12 cellular contexts compared by ENCODE assay signal in genomic region chr12:12734561-12735071, GRCh38. TPM values are rescaled to one million over a fixed set of nuclear protein-coding genes. Genes with fewer than 3 reads are reported as not detected.
DNase-seq lines count a peak whose midpoint lies in the region; ATAC-seq, FAIRE-seq and TF ChIP-seq lines count a peak whose summit lies in the region.
"Had no signal": no experiment of that assay in that cellular context is flagged by ENCODE, and none has a peak within 500 bp of the region (broad histone marks: within the 10 kb centered on the region; RNA-seq: fewer than 3 reads in every experiment).

No MANE protein-coding gene starts in this region.

- peaks cover 5% of the 10 kb centered on the region for H3K36me3 Mint-ChIP-seq in MCF 10A (ENCODE audit: insufficient read depth, unreplicated experiment)

- H2AFZ ChIP-seq in K562 (ENCODE audit: low read depth, low read length) = peak overlapping the region; percentile 82

- CTCF ChIA-PET in MCF 10A (lab: Yijun Ruan, JAX) (interaction anchor here (0.5 to 3.5 kb wide), 4 partner anchors 19 to 474 kb away, joined by 3 to 20 read pairs (median 4); no protein-coding TSS in a partner anchor), K562 (lab: Yijun Ruan, JAX; ENCODE audit: low intra/inter-chr PET ratio) (no interaction called here)

- TF ChIP-seq RAD21 in K562 (CRISPR knock-in tag; conservative IDR thresholded peaks at IDR 0.05 in 1 of 2, IDR thresholded peaks at IDR 0.05 in 1 of 2) = no peak

- DNase-seq in breast epithelium (ENCODE audit: low spot score in 2 of 2) = no peak
- DNase-seq in MCF 10A (ENCODE audit: unreplicated experiment) = no peak
- DNase-seq in K562 (ENCODE audit: extremely low read depth in 1 of 4, low spot score in 3 of 4) = no peak
- DNase-seq in mucosa of descending colon = no peak
- DNase-seq in transverse colon = no peak
- DNase-seq in stimulated activated CD4-positive, alpha-beta T cell treated with anti-CD3 and anti-CD28 coated beads, Interleukin-1b, Interleukin-23, amount 100 ng/mL, for 48 hours = no peak
- no peak for DNase-seq in NCI-H2171 treated with DMSO at 0.1 percent for 48 hours (lab: John Stamatoyannopoulos, UW)
- DNase-seq in NCI-H2227 treated with DMSO at 0.1 percent for 48 hours (lab: John Stamatoyannopoulos, UW) = no peak
- DNase-seq: activated B cell treated with CpG ODN at 0.5 μM for 24 hours, NCI-H2081 treated with DMSO at 0.1 percent for 48 hours had no signal

- peak; percentile 65 for FAIRE-seq in K562 (lab: Jason Lieb, UNC)
- FAIRE-seq: D721Med had no signal

- H3K27me3 ChIP-seq in breast epithelium = no peaks in the 10 kb centered on the region
- H3K27me3 ChIP-seq in K562 (ENCODE audit: control insufficient read depth in 2 of 2, insufficient read depth in 2 of 2, low read length in 2 of 2) = no peaks in the 10 kb centered on the region
- no peaks in the 10 kb centered on the region for H3K27me3 ChIP-seq in transverse colon

- no peaks in the 10 kb centered on the region for H3K36me3 ChIP-seq in breast epithelium
- no peaks in the 10 kb centered on the region; the same call in 2 of the 3 replicates for H3K36me3 ChIP-seq in K562 (ENCODE audit: control insufficient read depth, insufficient read depth, low read length)
- no peaks in the 10 kb centered on the region for H3K36me3 ChIP-seq in mucosa of descending colon (ENCODE audit: low read depth)
- no peaks in the 10 kb centered on the region for H3K36me3 ChIP-seq in transverse colon

- H3K4me3 Mint-ChIP-seq in MCF 10A (ENCODE audit: unreplicated experiment) = no peak overlapping the region
- H3K4me3 Mint-ChIP-seq: activated B cell treated with CpG ODN at 0.5 μM for 24 hours had no signal

- WGBS in K562 (ENCODE audit: insufficient coverage, low coverage, missing lambda C conversion rate) = 20% methylated on average over 8 of the region's 8 CpGs
- WGBS in transverse colon (ENCODE audit: low coverage in 1 of 2), 2 donors = 28 to 34% methylated on average over 5 to 8 of the region's 8 CpGs

- H3K27me3 Mint-ChIP-seq in MCF 10A (ENCODE audit: insufficient read depth, unreplicated experiment) = no peaks in the 10 kb centered on the region
- H3K27me3 Mint-ChIP-seq: activated B cell treated with CpG ODN at 0.5 μM for 24 hours had no signal

- peak overlapping the region in 1 of 3 donors; percentile 21 for H3K4me3 ChIP-seq in breast epithelium
- H3K4me3 ChIP-seq in K562 = no peak overlapping the region
- no peak overlapping the region for H3K4me3 ChIP-seq in mucosa of descending colon
- H3K4me3 ChIP-seq in transverse colon = peak overlapping the region in 1 of 4 donors; percentile 25
- H3K4me3 ChIP-seq: lung had no signal

- in situ Hi-C loops in K562 (cut with MboI) = no loop called here
- in situ Hi-C loops in transverse colon (cut with MboI; ENCODE audit: low pct_ligation_motif_present in 1 of 4, low pct_unique_long_range_greater_than_20kb in 1 of 4, low sequenced_read_pairs in 3 of 4) = no loop called here

- intact Hi-C loops in breast epithelium (cut with DNase I; ENCODE audit: low total_unique reads) (no loop called here), MCF 10A (cut with micrococcal nuclease) (no loop called here), K562 (cut with micrococcal nuclease) (no loop called here), mucosa of descending colon (cut with DNase I, micrococcal nuclease) (no loop called here), transverse colon (cut with DNase I; ENCODE audit: low total_unique reads) (no loop called here)

- POLR2A ChIA-PET in MCF 10A (lab: Yijun Ruan, JAX) = interaction anchor here (1.1 to 5.8 kb wide), 3 partner anchors 10 to 18 kb away, joined by 3 to 122 read pairs (median 35); partner anchors contain the start of gene CDKN1B
- POLR2A ChIA-PET in K562 (lab: Yijun Ruan, JAX) = interaction anchor here (0.7 to 1.3 kb wide), 4 partner anchors 10 to 51 kb away, joined by 3 to 4 read pairs (median 4); partner anchors contain the start of gene APOLD1

- ATAC-seq in K562 (peak; percentile 52), mucosa of descending colon (peak; percentile 50)

- peak overlapping the region; percentile 8 to 12; a peak in 2 of 4 replicates for H3K9ac ChIP-seq in K562 (ENCODE audit: insufficient read depth in 1 of 2, low read depth in 2 of 2, low read length in 2 of 2)

- no peak for TF ChIP-seq CTCF in breast epithelium (IDR thresholded peaks at IDR 0.05)
- TF ChIP-seq CTCF in MCF 10A (IDR thresholded peaks at IDR 0.05; ENCODE audit: unreplicated experiment) = no peak
- no peak for TF ChIP-seq CTCF in K562 (IDR thresholded peaks at IDR 0.05 in 2 of 3, conservative IDR thresholded peaks at IDR 0.05 in 1 of 3; ENCODE audit: insufficient read depth in 2 of 3, low read depth in 1 of 3, low read length in 3 of 3)
- no peak for TF ChIP-seq CTCF in mucosa of descending colon (IDR thresholded peaks at IDR 0.05)
- TF ChIP-seq CTCF in transverse colon (IDR thresholded peaks at IDR 0.05) = no peak

- peaks cover 24% of the 10 kb centered on the region for H3K4me1 Mint-ChIP-seq in MCF 10A (ENCODE audit: insufficient read depth, unreplicated experiment)

- BruUV-seq in MCF 10A (replicated peaks; lab: Mats Ljungman, UMichigan) = no TSS peak
- no TSS peak for BruUV-seq in K562 (replicated peaks; lab: Mats Ljungman, UMichigan)

- H3K79me2 ChIP-seq in K562 (ENCODE audit: control insufficient read depth, insufficient read depth, low read length) = peaks cover 6% of the 10 kb centered on the region

- H3K4me1 ChIP-seq in breast epithelium = no peaks in the 10 kb centered on the region
- H3K4me1 ChIP-seq in K562 (replicated peaks in 1 of 2; ENCODE audit: control insufficient read depth in 2 of 2, insufficient read depth in 2 of 2, low read length in 2 of 2) = peaks cover 0 to 21% of the 10 kb centered on the region in 2 experiments; a peak in 3 of 5 replicates
- H3K4me1 ChIP-seq in mucosa of descending colon (ENCODE audit: low read depth) = peaks cover 13% of the 10 kb centered on the region
- H3K4me1 ChIP-seq in transverse colon = peaks cover 3 to 39% (median 19%) of the 10 kb centered on the region in 4 donors

- H3K27ac ChIP-seq in breast epithelium = peak overlapping the region; percentile 57 to 61
- H3K27ac ChIP-seq in K562 (ENCODE audit: extremely low read depth, low read depth, low read length) = peak overlapping the region; percentile 48; the same call in 1 of the 3 replicates
- H3K27ac ChIP-seq in transverse colon = peak overlapping the region; percentile 63 to 77 (median 69)

- H3K27ac Mint-ChIP-seq in MCF 10A (ENCODE audit: low read depth, unreplicated experiment) = no peak overlapping the region

- TF ChIP-seq EP300 in K562 (IDR thresholded peaks at IDR 0.05; ENCODE audit: low read length) = no peak
- TF ChIP-seq EP300 in transverse colon (IDR thresholded peaks at IDR 0.05; ENCODE audit: low read depth) = no peak

- H3K9me3 ChIP-seq in breast epithelium (no peaks in the 10 kb centered on the region), K562 (replicated peaks; ENCODE audit: control insufficient read depth, insufficient read depth, low read depth, low read length) (no peaks in the 10 kb centered on the region), mucosa of descending colon (no peaks in the 10 kb centered on the region), transverse colon (no peaks in the 10 kb centered on the region)

- TF ChIP-seq POLR2A in breast epithelium (IDR thresholded peaks at IDR 0.05) = no peak
- no peak for TF ChIP-seq POLR2A in K562 (conservative IDR thresholded peaks at IDR 0.05)
- TF ChIP-seq POLR2A in transverse colon (IDR thresholded peaks at IDR 0.05) = no peak

- peak overlapping the region; percentile 21; the same call in 1 of the 2 replicates for H3K4me2 ChIP-seq in K562 (ENCODE audit: insufficient read depth, low read length)

- H3K9me3 Mint-ChIP-seq in MCF 10A (ENCODE audit: unreplicated experiment) = no peaks in the 10 kb centered on the region
- H3K9me3 Mint-ChIP-seq: activated B cell treated with CpG ODN at 0.5 μM for 24 hours had no signal

- no peaks in the 10 kb centered on the region for H3K9me1 ChIP-seq in K562 (ENCODE audit: control insufficient read depth, insufficient read depth, low read length)

- no peaks in the 10 kb centered on the region for H4K20me1 ChIP-seq in K562 (replicated peaks; ENCODE audit: control insufficient read depth, insufficient read depth, low read length)

RNA-seq across cellular contexts. Expression of gene CDKN1B, which starts 17.4 kb away (rescaled TPM):
- 100 to 1,000 TPM in 1 of 3 donors, 10 to 100 TPM in 2; 45.0 to 113 (median 100.0) TPM for total RNA-seq in breast epithelium
- 33.9 and 41.6 TPM in 2 replicates for total RNA-seq in MCF 10A (2022)
- 6.1 and 9.5 TPM in 2 replicates for total RNA-seq in K562 (2011; cell fraction: chromatin; rRNA removed; ENCODE audit: low replicate concordance)
- total RNA-seq in K562 (2011; cell fraction: nucleolus; rRNA removed) = 15.8 and 17.9 TPM in 2 replicates
- total RNA-seq in K562 (2011; cell fraction: nucleoplasm; rRNA removed) = 8.5 and 10.2 TPM in 2 replicates
- 32.0 and 35.2 TPM in 2 replicates for total RNA-seq in K562 (2014; rRNA removed)
- 13.5 and 16.0 TPM in 2 replicates for total RNA-seq in K562 (2014; rRNA removed; fragmentation: Illumina TruSeq; extraction: Trizol)
- 16.8 and 18.6 TPM in 2 replicates for total RNA-seq in K562 (2015; rRNA removed; fragmentation: Illumina TruSeq; extraction: Trizol)
- total RNA-seq in K562 (2021) = 23.9 and 27.3 TPM in 2 replicates
- 12.9 and 13.7 TPM in 2 replicates for polyA plus RNA-seq in K562 (2011; rRNA removed)
- 5.9 and 6.8 TPM in 2 replicates for polyA plus RNA-seq in K562 (2011; cell fraction: cytosol; rRNA removed)
- polyA plus RNA-seq in K562 (2011; cell fraction: nucleus; rRNA removed) = 10.1 and 11.6 TPM in 2 replicates
- 22.9 and 24.9 TPM in 2 replicates for polyA plus RNA-seq in K562 (2012)
- polyA plus RNA-seq in K562 (2014; fragmentation: Illumina TruSeq; extraction: Trizol) = 15.5 and 17.5 TPM in 2 replicates
- polyA plus RNA-seq in K562 (2014; fragmentation: Nextera tagmentation; extraction: Ambion mirVana) = 1 to 10 TPM; 2.6 to 3.0 TPM
- polyA plus RNA-seq in K562 (2014; rRNA removed) = 21.0 and 21.9 TPM in 2 replicates
- 8.8 and 9.9 TPM in 2 replicates for polyA minus RNA-seq in K562 (2011; rRNA and poly(A)+ RNA removed)
- polyA minus RNA-seq in K562 (2011; cell fraction: cytosol; rRNA and poly(A)+ RNA removed) = 5.1 and 8.9 TPM in 2 replicates
- polyA minus RNA-seq in K562 (2011; cell fraction: nucleus; rRNA and poly(A)+ RNA removed) = 13.9 and 27.3 TPM in 2 replicates
- total RNA-seq in mucosa of descending colon = 10 to 100 TPM; 46.7 to 71.1 (median 53.0) TPM
- total RNA-seq in transverse colon = 10 to 100 TPM; 14.1 to 58.3 (median 54.1) TPM

RNA-seq across cellular contexts. Expression of gene GPR19, which starts 38.6 kb away (rescaled TPM):
- under 1 TPM in 2 of 3 donors, not detected in 1; 0.33 to 0.59 TPM for total RNA-seq in breast epithelium
- 0.93 TPM in 1 of 2 replicates, not detected in the other for total RNA-seq in MCF 10A (2022)
- total RNA-seq in K562 (2011; cell fraction: chromatin; rRNA removed; ENCODE audit: low replicate concordance) = 0.65 and 0.70 TPM in 2 replicates
- 0.53 TPM in 1 of 2 replicates, not detected in the other for total RNA-seq in K562 (2011; cell fraction: nucleolus; rRNA removed)
- total RNA-seq in K562 (2011; cell fraction: nucleoplasm; rRNA removed) = 0.44 and 0.53 TPM in 2 replicates
- 0.08 TPM in 1 of 2 replicates, not detected in the other for total RNA-seq in K562 (2014; rRNA removed)
- total RNA-seq in K562 (2014; rRNA removed; fragmentation: Illumina TruSeq; extraction: Trizol) = 0.73 and 0.76 TPM in 2 replicates
- 0.15 and 0.22 TPM in 2 replicates for total RNA-seq in K562 (2015; rRNA removed; fragmentation: Illumina TruSeq; extraction: Trizol)
- total RNA-seq in K562 (2021) = 0.35 TPM in 1 of 2 replicates, not detected in the other
- 0.35 and 0.40 TPM in 2 replicates for polyA plus RNA-seq in K562 (2011; rRNA removed)
- polyA plus RNA-seq in K562 (2011; cell fraction: cytosol; rRNA removed) = 0.07 and 0.46 TPM in 2 replicates
- 0.63 and 0.65 TPM in 2 replicates for polyA plus RNA-seq in K562 (2011; cell fraction: nucleus; rRNA removed)
- polyA plus RNA-seq in K562 (2012) = 0.16 and 0.44 TPM in 2 replicates
- 0.40 and 0.62 TPM in 2 replicates for polyA plus RNA-seq in K562 (2014; fragmentation: Illumina TruSeq; extraction: Trizol)
- under 1 TPM; 0.22 to 0.35 TPM for polyA plus RNA-seq in K562 (2014; fragmentation: Nextera tagmentation; extraction: Ambion mirVana)
- 0.24 TPM in 1 of 2 replicates, not detected in the other for polyA plus RNA-seq in K562 (2014; rRNA removed)
- 0.72 TPM in 1 of 2 replicates, not detected in the other for polyA minus RNA-seq in K562 (2011; rRNA and poly(A)+ RNA removed)
- polyA minus RNA-seq in K562 (2011; cell fraction: cytosol; rRNA and poly(A)+ RNA removed) = not detected in 2 replicates
- polyA minus RNA-seq in K562 (2011; cell fraction: nucleus; rRNA and poly(A)+ RNA removed) = 0.78 TPM in 1 of 2 replicates, not detected in the other
- total RNA-seq in mucosa of descending colon = under 1 TPM; 0.52 to 0.89 (median 0.82) TPM
- not detected for total RNA-seq in transverse colon
- total RNA-seq: activated B cell treated with CpG ODN at 0.5 μM for 24 hours had no signal

RNA-seq across cellular contexts. Expression of gene APOLD1, which starts 50.8 kb away (rescaled TPM):
- total RNA-seq in breast epithelium (100 to 1,000 TPM in 1 of 3 donors, 10 to 100 TPM in 2; 26.7 to 236 (median 41.4) TPM), MCF 10A (2022) (8.0 and 8.2 TPM in 2 replicates), K562 (2014; rRNA removed) (0.41 and 2.0 TPM in 2 replicates), K562 (2014; rRNA removed; fragmentation: Illumina TruSeq; extraction: Trizol) (0.61 and 0.65 TPM in 2 replicates), K562 (2015; rRNA removed; fragmentation: Illumina TruSeq; extraction: Trizol) (1.1 TPM in 2 replicates), K562 (2021) (0.89 and 0.93 TPM in 2 replicates), mucosa of descending colon (10 to 100 TPM in 1 of 3 donors, 1 to 10 TPM in 1, under 1 TPM in 1; 0.93 to 12.9 (median 5.0) TPM), transverse colon (10 to 100 TPM in 2 of 4 donors, 1 to 10 TPM in 2; 3.0 to 11.3 (median 7.7) TPM)
- 1.2 and 1.3 TPM in 2 replicates for total RNA-seq in K562 (2011; cell fraction: chromatin; rRNA removed; ENCODE audit: low replicate concordance)
- total RNA-seq in K562 (2011; cell fraction: nucleolus; rRNA removed) = 1.6 and 1.7 TPM in 2 replicates
- total RNA-seq in K562 (2011; cell fraction: nucleoplasm; rRNA removed) = 2.1 and 2.5 TPM in 2 replicates
- polyA plus RNA-seq in K562 (2011; rRNA removed) (0.49 and 0.84 TPM in 2 replicates), K562 (2014; fragmentation: Illumina TruSeq; extraction: Trizol) (0.46 and 0.61 TPM in 2 replicates), K562 (2014; fragmentation: Nextera tagmentation; extraction: Ambion mirVana) (under 1 TPM; 0.28 to 0.45 TPM), K562 (2014; rRNA removed) (0.45 and 0.93 TPM in 2 replicates)
- polyA plus RNA-seq in K562 (2011; cell fraction: cytosol; rRNA removed) = 0.30 and 0.35 TPM in 2 replicates
- polyA plus RNA-seq in K562 (2011; cell fraction: nucleus; rRNA removed) = 0.74 and 0.97 TPM in 2 replicates
- polyA plus RNA-seq in K562 (2012) = 0.82 and 1.4 TPM in 2 replicates
- polyA minus RNA-seq in K562 (2011; rRNA and poly(A)+ RNA removed) = 0.74 and 1.1 TPM in 2 replicates
- 0.36 and 1.2 TPM in 2 replicates for polyA minus RNA-seq in K562 (2011; cell fraction: cytosol; rRNA and poly(A)+ RNA removed)
- polyA minus RNA-seq in K562 (2011; cell fraction: nucleus; rRNA and poly(A)+ RNA removed) = 1.5 and 2.2 TPM in 2 replicates
